Comparison of ENCODE assay signal across 18 cellular contexts in the genomic region with DNA sequence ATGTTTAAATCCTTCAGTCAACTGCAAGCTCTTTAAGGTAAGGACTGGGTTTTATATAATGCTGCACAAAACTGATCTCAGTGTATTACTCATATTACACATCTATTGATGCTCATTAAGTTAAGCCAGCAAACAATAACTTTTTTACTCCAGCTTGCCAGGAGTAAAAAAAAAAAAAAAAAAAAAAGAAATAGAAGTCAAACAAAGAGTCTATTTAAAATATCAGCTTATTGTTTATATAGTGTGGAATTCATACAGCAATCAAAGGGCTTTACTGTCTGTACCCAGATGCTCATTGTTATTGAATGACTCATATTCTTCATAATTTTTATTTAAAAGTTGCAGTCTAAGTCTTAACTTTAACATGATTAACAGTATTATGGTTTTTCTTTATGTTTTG. TPM values are rescaled to one million over a fixed set of nuclear protein-coding genes. Genes with fewer than 3 reads are reported as not detected.
DNase-seq lines count a peak whose midpoint lies in the region; TF ChIP-seq lines count a peak whose summit lies in the region.
"Had no signal": no experiment of that assay in that cellular context is flagged by ENCODE, and none has a peak within 500 bp of the region (broad histone marks: within the 10 kb centered on the region; RNA-seq: fewer than 3 reads in every experiment).

No MANE protein-coding gene starts in this region.

- H3K36me3 ChIP-seq in mammary epithelial cell (ENCODE audit: insufficient read depth, low read length) (no peaks in the 10 kb centered on the region), breast epithelium (no peaks in the 10 kb centered on the region), fibroblast of lung (ENCODE audit: control insufficient read depth, insufficient read depth, low read length) (no peaks in the 10 kb centered on the region), skeletal muscle satellite cell (ENCODE audit: insufficient read depth, low read length) (no peaks in the 10 kb centered on the region)
- H3K36me3 ChIP-seq: uterus had no signal

- H3K79me2 ChIP-seq in mammary epithelial cell (ENCODE audit: insufficient read depth, low read length) (no peaks in the 10 kb centered on the region), fibroblast of lung (ENCODE audit: control insufficient read depth, insufficient read depth, low read length) (no peaks in the 10 kb centered on the region)

- intact Hi-C loops in mammary epithelial cell (cut with micrococcal nuclease) (no loop called here), breast epithelium (cut with DNase I; ENCODE audit: low total_unique reads) (no loop called here), lower leg skin (cut with DNase I; ENCODE audit: low total_unique reads) (no loop called here)

- TF ChIP-seq CTCF in mammary epithelial cell (conservative IDR thresholded peaks at IDR 0.05 in 1 of 2, IDR thresholded peaks at IDR 0.05 in 1 of 2; ENCODE audit: extremely low read depth in 1 of 2, insufficient read depth in 1 of 2, low read depth in 1 of 2, low read length in 2 of 2) (no peak), breast epithelium (IDR thresholded peaks at IDR 0.05) (no peak), fibroblast of lung (conservative IDR thresholded peaks at IDR 0.05 in 1 of 2, IDR thresholded peaks at IDR 0.05 in 1 of 2; ENCODE audit: low read depth in 1 of 2, low read length in 2 of 2) (no peak), lower leg skin (IDR thresholded peaks at IDR 0.05) (no peak)

- peaks cover 10% of the 10 kb centered on the region for H3K4me1 ChIP-seq in mammary epithelial cell (ENCODE audit: insufficient read depth, low read length)
- H3K4me1 ChIP-seq in breast epithelium = no peaks in the 10 kb centered on the region
- H3K4me1 ChIP-seq in fibroblast of lung (ENCODE audit: control insufficient read depth, extremely low read depth, insufficient read depth, low read length) = peaks cover 7% of the 10 kb centered on the region
- peaks cover 16% of the 10 kb centered on the region for H3K4me1 ChIP-seq in skeletal muscle satellite cell (ENCODE audit: control insufficient read depth, insufficient read depth, low read length)
- H3K4me1 ChIP-seq: uterus had no signal

- peak overlapping the region; percentile 26 for H3K4me2 ChIP-seq in mammary epithelial cell (ENCODE audit: insufficient read depth, low read depth, low read length)
- H3K4me2 ChIP-seq in fibroblast of lung (ENCODE audit: extremely low read depth, insufficient read depth, low read length) = peak overlapping the region; percentile 52
- H3K4me2 ChIP-seq in skeletal muscle satellite cell (ENCODE audit: low read length) = peak overlapping the region; percentile 52
- H3K4me2 ChIP-seq: GM23338 had no signal

- DNase-seq in mammary epithelial cell = peak; percentile 77
- DNase-seq in breast epithelium (ENCODE audit: low spot score in 2 of 2) = no peak
- DNase-seq in SW480 (ENCODE audit: low spot score) = peak; percentile 91
- DNase-seq in fibroblast of lung (ENCODE audit: low read depth in 2 of 2) = peak; percentile 68 to 79
- no peak for DNase-seq in NCI-H2107 (lab: John Stamatoyannopoulos, UW)
- no peak for DNase-seq in activated effector memory CD4-positive, alpha-beta T cell treated with anti-CD3 and anti-CD28 coated beads, Interleukin-2, amount 50 U/mL, for 16 hours
- no peak for DNase-seq in lower leg skin (ENCODE audit: low spot score in 2 of 2)
- DNase-seq: activated CD4-positive, alpha-beta T cell treated with anti-CD3 and anti-CD28 coated beads, Interleukin-2, amount 10 ng/mL, durations not matched to agents 24 days and 14 days; activated naive CD4-positive, alpha-beta T cell treated with Interleukin-2 at 50 U/mL for 16 hours; CD8-positive, alpha-beta memory T cell; natural killer cell; NCI-H1694 treated with DMSO at 0.1 percent for 48 hours; NCI-H446 treated with DMSO at 0.1 percent for 48 hours; uterus had no signal

- H3K9me3 ChIP-seq in mammary epithelial cell (replicated peaks; ENCODE audit: insufficient read depth, low read length) = no peaks in the 10 kb centered on the region
- H3K9me3 ChIP-seq in breast epithelium = peaks cover 0 to 5% of the 10 kb centered on the region in 2 donors
- H3K9me3 ChIP-seq in fibroblast of lung (ENCODE audit: control insufficient read depth, insufficient read depth, low read depth, low read length) = no peaks in the 10 kb centered on the region
- no peaks in the 10 kb centered on the region for H3K9me3 ChIP-seq in skeletal muscle satellite cell (replicated peaks; ENCODE audit: low read length)
- H3K9me3 ChIP-seq: uterus had no signal

- dilution Hi-C loops in mammary epithelial cell (cut with HindIII; ENCODE audit: low sequenced_read_pairs) = no loop called here

- H3K27me3 ChIP-seq in mammary epithelial cell (ENCODE audit: insufficient read depth, low read length) (no peaks in the 10 kb centered on the region), breast epithelium (no peaks in the 10 kb centered on the region), fibroblast of lung (ENCODE audit: control insufficient read depth, insufficient read depth, low read length) (no peaks in the 10 kb centered on the region), skeletal muscle satellite cell (ENCODE audit: control insufficient read depth, insufficient read depth, low read length) (no peaks in the 10 kb centered on the region)
- H3K27me3 ChIP-seq: SJCRH30, uterus had no signal

- BruUV-seq in mammary epithelial cell (replicated peaks; lab: Mats Ljungman, UMichigan) = no TSS peak

- in situ Hi-C loops in mammary epithelial cell (cut with MboI; ENCODE audit: low sequenced_read_pairs in 2 of 2) = loop anchor here in 1 of 2 donors (10.0 kb wide), 1 partner anchor 141 kb away; no protein-coding TSS in a partner anchor

- H3K4me3 ChIP-seq in mammary epithelial cell (replicated peaks in 1 of 3; ENCODE audit: insufficient read depth in 1 of 3, low read depth in 2 of 3, low read length in 3 of 3) (no peak overlapping the region), breast epithelium (no peak overlapping the region), fibroblast of lung (replicated peaks in 1 of 4; ENCODE audit: control extremely low read depth in 1 of 4, insufficient read depth in 1 of 4, low read depth in 3 of 4, low read length in 4 of 4) (no peak overlapping the region), skeletal muscle satellite cell (ENCODE audit: low read length) (no peak overlapping the region), lower leg skin (ENCODE audit: low read depth, poor library complexity, severe bottlenecking) (no peak overlapping the region)
- H3K4me3 ChIP-seq: GM12878, GM23338, SJCRH30, uterus had no signal

- TF ChIP-seq POLR2A in breast epithelium (IDR thresholded peaks at IDR 0.05) (no peak), lower leg skin (IDR thresholded peaks at IDR 0.05) (no peak)

- H2AFZ ChIP-seq in mammary epithelial cell (ENCODE audit: low read depth, low read length) (no peak overlapping the region), fibroblast of lung (ENCODE audit: low read length) (no peak overlapping the region)
- H2AFZ ChIP-seq: GM23338 had no signal

- H3K27ac ChIP-seq in mammary epithelial cell (ENCODE audit: insufficient read depth, low read depth, low read length) (peak overlapping the region; percentile 12), breast epithelium (peak overlapping the region in 1 of 2 donors; percentile 63), fibroblast of lung (ENCODE audit: insufficient read depth, low read length) (no peak overlapping the region)
- H3K27ac ChIP-seq: SJCRH30, uterus had no signal

- no peak overlapping the region for H3K9ac ChIP-seq in mammary epithelial cell (ENCODE audit: insufficient read depth, low read length)
- no peak overlapping the region for H3K9ac ChIP-seq in fibroblast of lung (ENCODE audit: insufficient read depth, low read length)
- no peak overlapping the region for H3K9ac ChIP-seq in skeletal muscle satellite cell (ENCODE audit: low read depth, low read length)

- H4K20me1 ChIP-seq in mammary epithelial cell (ENCODE audit: insufficient read depth, low read length) (no peaks in the 10 kb centered on the region), fibroblast of lung (ENCODE audit: control insufficient read depth, extremely low read depth, insufficient read depth, low read length) (no peaks in the 10 kb centered on the region)

- CTCF ChIA-PET in mammary epithelial cell (lab: Charles Lee; ENCODE audit: low non-redundant PET) = no interaction called here

RNA-seq across cellular contexts. Expression of a gene that starts 21.8 kb away (rescaled TPM):
- total RNA-seq in mammary epithelial cell (1 to 10 TPM; 4.3 to 7.2 TPM), breast epithelium (10 to 100 TPM in 1 of 3 donors, 1 to 10 TPM in 2; 5.4 to 15.5 (median 7.9) TPM), fibroblast of lung (4.6 and 5.9 TPM in 2 replicates), lower leg skin (1 to 10 TPM; 4.1 to 9.1 (median 6.7) TPM)
- polyA plus RNA-seq in mammary epithelial cell (4.1 TPM), fibroblast of lung (3.4 and 3.5 TPM in 2 replicates)
- polyA minus RNA-seq in mammary epithelial cell (2.5 TPM), fibroblast of lung (ENCODE audit: low replicate concordance) (5.7 and 8.8 TPM in 2 replicates)
- polyA plus RNA-seq in fibroblast of lung (2012) = 2.4 TPM in 2 replicates
- total RNA-seq in skeletal muscle satellite cell (2012; rRNA removed) = 2.8 and 3.7 TPM in 2 replicates

RNA-seq across cellular contexts. Expression of a gene that starts 47.2 kb away (rescaled TPM):
- total RNA-seq in mammary epithelial cell = 10 to 100 TPM in 1 of 2 donors, 1 to 10 TPM in 1; 8.7 to 12.7 TPM
- polyA plus RNA-seq in mammary epithelial cell = 8.6 TPM
- polyA minus RNA-seq in mammary epithelial cell = 5.9 TPM
- 10 to 100 TPM; 10.4 to 18.6 (median 12.8) TPM for total RNA-seq in breast epithelium
- 13.4 and 17.2 TPM in 2 replicates for total RNA-seq in fibroblast of lung
- polyA plus RNA-seq in fibroblast of lung = 9.4 and 11.6 TPM in 2 replicates
- polyA plus RNA-seq in fibroblast of lung (2012) = 6.4 and 7.7 TPM in 2 replicates
- polyA minus RNA-seq in fibroblast of lung (ENCODE audit: low replicate concordance) = 0.59 and 6.2 TPM in 2 replicates
- total RNA-seq in skeletal muscle satellite cell (2012; rRNA removed) = 8.9 and 10.3 TPM in 2 replicates
- total RNA-seq in lower leg skin = 10 to 100 TPM in 1 of 4 donors, 1 to 10 TPM in 3; 4.2 to 13.5 (median 6.1) TPM

Comparison
In these comparisons a context has a peak if more than half of its experiments do, and no peak if none do; other contexts are left out.
1. DNase-seq: peak in mammary epithelial cell (single experiment), SW480 (single experiment) and fibroblast of lung (2 of 2); none in breast epithelium (0 of 2), NCI-H2107 (single experiment), activated effector memory CD4-positive, alpha-beta T cell treated with anti-CD3 and anti-CD28 coated beads, Interleukin-2, amount 50 U/mL, for 16 hours (single experiment) and lower leg skin (0 of 2).
2. Peak in every context shown above with its lines, with median percentiles within 50 percentile points of each other: H3K4me2 ChIP-seq.